ENCODE assay signal across 8 cellular contexts in genomic region chr7:151756076-151756731, GRCh38.
DNase-seq lines count a peak whose midpoint lies in the region; ATAC-seq and TF ChIP-seq lines count a peak whose summit lies in the region.

No MANE protein-coding gene starts in this region.

- peak; percentile 46 to 57 for DNase-seq in activated CD4-positive, alpha-beta T cell treated with anti-CD3 and anti-CD28 coated beads, Interleukin-2, amount 50 U/mL, for 4 hours
- peak; percentile 54 for DNase-seq in epithelial cell of esophagus (ENCODE audit: low read depth)
- DNase-seq in stimulated activated CD4-positive, alpha-beta T cell treated with anti-CD3 and anti-CD28 coated beads, TNF-alpha, amount 100 ng/mL, for 1 hour (ENCODE audit: low read depth in 3 of 3, low spot score in 1 of 3), result peak in 2 of 3 donors; percentile 19 to 28

- no peak for TF ChIP-seq POLR2A in GM18505 (IDR thresholded peaks at IDR 0.05; ENCODE audit: borderline replicate concordance, extremely low read depth, insufficient read depth, insufficient read length)

- no peak for TF ChIP-seq CTCF in epithelial cell of esophagus (IDR thresholded peaks at IDR 0.05; ENCODE audit: insufficient read depth, low read depth, low read length, missing control alignments)

- no peak overlapping the region for H3K4me3 ChIP-seq in epithelial cell of esophagus (ENCODE audit: low read length)

- peak; percentile 63 for ATAC-seq in HG03432 (IDR thresholded peaks at IDR 0.05; ENCODE audit: unreplicated experiment)
- no peak for ATAC-seq in HG02981 (IDR thresholded peaks at IDR 0.05; ENCODE audit: unreplicated experiment)
- no peak for ATAC-seq in GM18505 (IDR thresholded peaks at IDR 0.05; ENCODE audit: unreplicated experiment)
- no peak for ATAC-seq in GM21786 (IDR thresholded peaks at IDR 0.05; ENCODE audit: unreplicated experiment)
- ATAC-seq in HG02852 (IDR thresholded peaks at IDR 0.05; ENCODE audit: unreplicated experiment), result no peak
